1 cellular context compared by ENCODE assay signal in genomic region chr1:156081174-156082110, GRCh38.
TF ChIP-seq lines count a peak whose summit lies in the region.

No MANE protein-coding gene starts in this region.

TF ChIP-seq in HEK293, 187 proteins besides CTCF, POLR2A, EP300 and RAD21 (continued from another document):
- peak; percentile 66 for TF ChIP-seq ZBTB10 (tag by site-specific recombination; IDR thresholded peaks at IDR 0.05)
- no peak for TF ChIP-seq ZNF266 (tag by site-specific recombination; IDR thresholded peaks at IDR 0.05; ENCODE audit: low read depth)
- no peak for TF ChIP-seq SCRT1 (tag by site-specific recombination; IDR thresholded peaks at IDR 0.05; ENCODE audit: borderline replicate concordance)
- no peak for TF ChIP-seq HOXC10 (CRISPR knock-in tag; IDR thresholded peaks at IDR 0.05)
- no peak for TF ChIP-seq ZNF362 (tag by site-specific recombination; IDR thresholded peaks at IDR 0.05)
- TF ChIP-seq KLF7 (tag by site-specific recombination; IDR thresholded peaks at IDR 0.05; ENCODE audit: borderline replicate concordance), result no peak
- no peak for TF ChIP-seq BCL11B (tag by site-specific recombination; IDR thresholded peaks at IDR 0.05; ENCODE audit: low read depth)
- no peak for TF ChIP-seq GFI1B (tag by site-specific recombination; IDR thresholded peaks at IDR 0.05)
- TF ChIP-seq ZNF292 (tag by site-specific recombination; IDR thresholded peaks at IDR 0.05; ENCODE audit: borderline replicate concordance, low read depth), result no peak
- TF ChIP-seq ZNF211 (tag by site-specific recombination; IDR thresholded peaks at IDR 0.05; ENCODE audit: low read depth), result no peak
- peak; percentile 71 for TF ChIP-seq GLIS2 (tag by site-specific recombination; IDR thresholded peaks at IDR 0.05)
- no peak for TF ChIP-seq HOXA7 (CRISPR knock-in tag; IDR thresholded peaks at IDR 0.05; ENCODE audit: borderline replicate concordance)
- no peak for TF ChIP-seq ZNF837 (tag by site-specific recombination; IDR thresholded peaks at IDR 0.05)
- no peak for TF ChIP-seq ZNF184 (tag by site-specific recombination; IDR thresholded peaks at IDR 0.05)
- TF ChIP-seq ZNF521 (tag by site-specific recombination; IDR thresholded peaks at IDR 0.05), result no peak
- TF ChIP-seq ZEB2 (tag by site-specific recombination; IDR thresholded peaks at IDR 0.05), result no peak
- no peak for TF ChIP-seq ZNF423 (tag by site-specific recombination; IDR thresholded peaks at IDR 0.05)
- no peak for TF ChIP-seq ZNF830 (tag by site-specific recombination; IDR thresholded peaks at IDR 0.05; ENCODE audit: low read depth)
- no peak for TF ChIP-seq ZNF513 (tag by site-specific recombination; IDR thresholded peaks at IDR 0.05)
- TF ChIP-seq ZNF426 (tag by site-specific recombination; IDR thresholded peaks at IDR 0.05), result no peak
- no peak for TF ChIP-seq ZFP69B (tag by site-specific recombination; IDR thresholded peaks at IDR 0.05)
- no peak for TF ChIP-seq ZNF169 (tag by site-specific recombination; IDR thresholded peaks at IDR 0.05)
- no peak for TF ChIP-seq ZNF404 (tag by site-specific recombination; IDR thresholded peaks at IDR 0.05)
- TF ChIP-seq ZNF677 (tag by site-specific recombination; IDR thresholded peaks at IDR 0.05), result no peak
- no peak for TF ChIP-seq ZNF580 (tag by site-specific recombination; IDR thresholded peaks at IDR 0.05)
- TF ChIP-seq ZNF155 (tag by site-specific recombination; IDR thresholded peaks at IDR 0.05), result no peak
- TF ChIP-seq ZNF302 (tag by site-specific recombination; IDR thresholded peaks at IDR 0.05; ENCODE audit: low read depth), result no peak
- TF ChIP-seq ZBTB11 (tag by site-specific recombination; conservative IDR thresholded peaks at IDR 0.05; ENCODE audit: low read depth), result peak; percentile 73
- TF ChIP-seq YY1 (tag by site-specific recombination; IDR thresholded peaks at IDR 0.05), result no peak
- no peak for TF ChIP-seq ZNF629 (tag by site-specific recombination; IDR thresholded peaks at IDR 0.05)
- TF ChIP-seq ZNF777 (tag by site-specific recombination; IDR thresholded peaks at IDR 0.05; ENCODE audit: borderline replicate concordance), result no peak
- TF ChIP-seq ZNF391 (tag by site-specific recombination; IDR thresholded peaks at IDR 0.05; ENCODE audit: borderline replicate concordance, low read depth), result no peak
- TF ChIP-seq ZNF133 (tag by site-specific recombination; IDR thresholded peaks at IDR 0.05), result no peak
- TF ChIP-seq REPIN1 (tag by site-specific recombination; IDR thresholded peaks at IDR 0.05; ENCODE audit: low read depth), result no peak
- TF ChIP-seq OVOL3 (tag by site-specific recombination; IDR thresholded peaks at IDR 0.05), result no peak
- TF ChIP-seq PBX3 (CRISPR knock-in tag; IDR thresholded peaks at IDR 0.05), result no peak
- TF ChIP-seq ZNF658 (tag by site-specific recombination; IDR thresholded peaks at IDR 0.05), result no peak
- TF ChIP-seq ZNF16 (tag by site-specific recombination; IDR thresholded peaks at IDR 0.05; ENCODE audit: low read depth), result no peak
- TF ChIP-seq ZNF398 (tag by site-specific recombination; IDR thresholded peaks at IDR 0.05), result peak; percentile 86
- TF ChIP-seq ZNF654 (tag by site-specific recombination; IDR thresholded peaks at IDR 0.05; ENCODE audit: low read depth), result no peak
- peak; percentile 35; the same call in 1 of the 2 replicates for TF ChIP-seq GLIS1 (tag by site-specific recombination; IDR thresholded peaks at IDR 0.05)
- no peak for TF ChIP-seq PRDM6 (tag by site-specific recombination; IDR thresholded peaks at IDR 0.05)
